In the genomic region with DNA sequence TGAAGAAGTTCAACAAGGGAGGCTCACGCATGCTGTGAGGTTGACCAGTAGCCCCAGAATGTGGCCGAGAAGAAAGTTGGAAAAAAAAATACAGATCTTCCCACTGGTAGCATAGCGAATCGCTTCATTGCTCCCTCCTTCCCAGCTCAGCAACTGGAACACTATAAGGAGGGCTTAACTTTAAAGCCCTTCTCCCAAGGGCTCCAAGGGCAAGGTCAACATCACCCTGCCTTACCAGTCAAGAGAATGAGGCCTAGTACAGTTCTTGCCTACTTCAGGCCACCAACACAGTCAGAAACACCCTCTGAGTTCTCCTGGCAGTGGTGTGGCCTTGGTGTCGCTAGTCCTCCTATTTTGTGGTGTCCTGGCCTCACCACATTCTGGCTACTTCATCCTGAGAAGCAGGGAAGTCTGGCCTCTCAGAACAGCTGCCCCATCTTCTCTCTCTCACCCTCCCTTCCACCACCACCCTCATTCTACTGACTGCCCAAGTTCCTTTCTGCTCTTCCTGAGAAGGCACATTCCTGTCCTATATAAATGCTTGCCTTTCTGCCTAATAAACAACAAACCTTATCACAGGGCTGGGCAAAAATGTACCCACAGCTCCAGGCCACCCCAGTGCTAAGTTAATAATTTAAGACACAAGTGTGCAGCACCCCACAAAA, we compare ENCODE assay signal across 1 cellular context.
TF ChIP-seq lines count a peak whose summit lies in the region.

No MANE protein-coding gene starts in this region.

TF ChIP-seq in WTC11, 78 proteins besides CTCF, POLR2A, EP300 and RAD21:
- TF ChIP-seq, protein P1, sequence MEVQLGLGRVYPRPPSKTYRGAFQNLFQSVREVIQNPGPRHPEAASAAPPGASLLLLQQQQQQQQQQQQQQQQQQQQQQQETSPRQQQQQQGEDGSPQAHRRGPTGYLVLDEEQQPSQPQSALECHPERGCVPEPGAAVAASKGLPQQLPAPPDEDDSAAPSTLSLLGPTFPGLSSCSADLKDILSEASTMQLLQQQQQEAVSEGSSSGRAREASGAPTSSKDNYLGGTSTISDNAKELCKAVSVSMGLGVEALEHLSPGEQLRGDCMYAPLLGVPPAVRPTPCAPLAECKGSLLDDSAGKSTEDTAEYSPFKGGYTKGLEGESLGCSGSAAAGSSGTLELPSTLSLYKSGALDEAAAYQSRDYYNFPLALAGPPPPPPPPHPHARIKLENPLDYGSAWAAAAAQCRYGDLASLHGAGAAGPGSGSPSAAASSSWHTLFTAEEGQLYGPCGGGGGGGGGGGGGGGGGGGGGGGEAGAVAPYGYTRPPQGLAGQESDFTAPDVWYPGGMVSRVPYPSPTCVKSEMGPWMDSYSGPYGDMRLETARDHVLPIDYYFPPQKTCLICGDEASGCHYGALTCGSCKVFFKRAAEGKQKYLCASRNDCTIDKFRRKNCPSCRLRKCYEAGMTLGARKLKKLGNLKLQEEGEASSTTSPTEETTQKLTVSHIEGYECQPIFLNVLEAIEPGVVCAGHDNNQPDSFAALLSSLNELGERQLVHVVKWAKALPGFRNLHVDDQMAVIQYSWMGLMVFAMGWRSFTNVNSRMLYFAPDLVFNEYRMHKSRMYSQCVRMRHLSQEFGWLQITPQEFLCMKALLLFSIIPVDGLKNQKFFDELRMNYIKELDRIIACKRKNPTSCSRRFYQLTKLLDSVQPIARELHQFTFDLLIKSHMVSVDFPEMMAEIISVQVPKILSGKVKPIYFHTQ (CRISPR knock-in tag; IDR thresholded peaks at IDR 0.05), result no peak
- TF ChIP-seq FOXK1 (CRISPR knock-in tag; IDR thresholded peaks at IDR 0.05) (no peak), CBFB (CRISPR knock-in tag; IDR thresholded peaks at IDR 0.05; ENCODE audit: low read depth) (no peak), ELF4 (CRISPR knock-in tag; IDR thresholded peaks at IDR 0.05; ENCODE audit: low read depth) (no peak), OVOL2 (CRISPR knock-in tag; IDR thresholded peaks at IDR 0.05; ENCODE audit: borderline replicate concordance) (no peak), TCF7 (CRISPR knock-in tag; IDR thresholded peaks at IDR 0.05; ENCODE audit: low read depth) (no peak), IRF2 (CRISPR knock-in tag; IDR thresholded peaks at IDR 0.05; ENCODE audit: borderline replicate concordance, low read depth) (no peak), ZNF232 (CRISPR knock-in tag; IDR thresholded peaks at IDR 0.05) (no peak), ZNF263 (CRISPR knock-in tag; IDR thresholded peaks at IDR 0.05; ENCODE audit: low read depth) (no peak)
- TF ChIP-seq, protein P2, sequence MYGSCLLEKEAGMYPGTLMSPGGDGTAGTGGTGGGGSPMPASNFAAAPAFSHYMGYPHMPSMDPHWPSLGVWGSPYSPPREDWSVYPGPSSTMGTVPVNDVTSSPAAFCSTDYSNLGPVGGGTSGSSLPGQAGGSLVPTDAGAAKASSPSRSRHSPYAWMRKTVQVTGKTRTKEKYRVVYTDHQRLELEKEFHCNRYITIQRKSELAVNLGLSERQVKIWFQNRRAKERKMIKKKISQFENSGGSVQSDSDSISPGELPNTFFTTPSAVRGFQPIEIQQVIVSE (CRISPR knock-in tag; IDR thresholded peaks at IDR 0.05; ENCODE audit: borderline replicate concordance), result no peak
- TF ChIP-seq, protein P3, sequence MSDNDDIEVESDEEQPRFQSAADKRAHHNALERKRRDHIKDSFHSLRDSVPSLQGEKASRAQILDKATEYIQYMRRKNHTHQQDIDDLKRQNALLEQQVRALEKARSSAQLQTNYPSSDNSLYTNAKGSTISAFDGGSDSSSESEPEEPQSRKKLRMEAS (CRISPR knock-in tag; IDR thresholded peaks at IDR 0.05), result no peak
- TF ChIP-seq, protein P4, sequence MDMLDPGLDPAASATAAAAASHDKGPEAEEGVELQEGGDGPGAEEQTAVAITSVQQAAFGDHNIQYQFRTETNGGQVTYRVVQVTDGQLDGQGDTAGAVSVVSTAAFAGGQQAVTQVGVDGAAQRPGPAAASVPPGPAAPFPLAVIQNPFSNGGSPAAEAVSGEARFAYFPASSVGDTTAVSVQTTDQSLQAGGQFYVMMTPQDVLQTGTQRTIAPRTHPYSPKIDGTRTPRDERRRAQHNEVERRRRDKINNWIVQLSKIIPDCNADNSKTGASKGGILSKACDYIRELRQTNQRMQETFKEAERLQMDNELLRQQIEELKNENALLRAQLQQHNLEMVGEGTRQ (CRISPR knock-in tag; IDR thresholded peaks at IDR 0.05), result no peak
- TF ChIP-seq, protein P5, sequence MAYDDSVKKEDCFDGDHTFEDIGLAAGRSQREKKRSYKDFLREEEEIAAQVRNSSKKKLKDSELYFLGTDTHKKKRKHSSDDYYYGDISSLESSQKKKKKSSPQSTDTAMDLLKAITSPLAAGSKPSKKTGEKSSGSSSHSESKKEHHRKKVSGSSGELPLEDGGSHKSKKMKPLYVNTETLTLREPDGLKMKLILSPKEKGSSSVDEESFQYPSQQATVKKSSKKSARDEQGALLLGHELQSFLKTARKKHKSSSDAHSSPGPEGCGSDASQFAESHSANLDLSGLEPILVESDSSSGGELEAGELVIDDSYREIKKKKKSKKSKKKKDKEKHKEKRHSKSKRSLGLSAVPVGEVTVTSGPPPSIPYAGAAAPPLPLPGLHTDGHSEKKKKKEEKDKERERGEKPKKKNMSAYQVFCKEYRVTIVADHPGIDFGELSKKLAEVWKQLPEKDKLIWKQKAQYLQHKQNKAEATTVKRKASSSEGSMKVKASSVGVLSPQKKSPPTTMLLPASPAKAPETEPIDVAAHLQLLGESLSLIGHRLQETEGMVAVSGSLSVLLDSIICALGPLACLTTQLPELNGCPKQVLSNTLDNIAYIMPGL (CRISPR knock-in tag; IDR thresholded peaks at IDR 0.05), result no peak
- TF ChIP-seq, protein P6, sequence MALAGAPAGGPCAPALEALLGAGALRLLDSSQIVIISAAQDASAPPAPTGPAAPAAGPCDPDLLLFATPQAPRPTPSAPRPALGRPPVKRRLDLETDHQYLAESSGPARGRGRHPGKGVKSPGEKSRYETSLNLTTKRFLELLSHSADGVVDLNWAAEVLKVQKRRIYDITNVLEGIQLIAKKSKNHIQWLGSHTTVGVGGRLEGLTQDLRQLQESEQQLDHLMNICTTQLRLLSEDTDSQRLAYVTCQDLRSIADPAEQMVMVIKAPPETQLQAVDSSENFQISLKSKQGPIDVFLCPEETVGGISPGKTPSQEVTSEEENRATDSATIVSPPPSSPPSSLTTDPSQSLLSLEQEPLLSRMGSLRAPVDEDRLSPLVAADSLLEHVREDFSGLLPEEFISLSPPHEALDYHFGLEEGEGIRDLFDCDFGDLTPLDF (CRISPR knock-in tag; IDR thresholded peaks at IDR 0.05), result no peak
- TF ChIP-seq, protein P7, sequence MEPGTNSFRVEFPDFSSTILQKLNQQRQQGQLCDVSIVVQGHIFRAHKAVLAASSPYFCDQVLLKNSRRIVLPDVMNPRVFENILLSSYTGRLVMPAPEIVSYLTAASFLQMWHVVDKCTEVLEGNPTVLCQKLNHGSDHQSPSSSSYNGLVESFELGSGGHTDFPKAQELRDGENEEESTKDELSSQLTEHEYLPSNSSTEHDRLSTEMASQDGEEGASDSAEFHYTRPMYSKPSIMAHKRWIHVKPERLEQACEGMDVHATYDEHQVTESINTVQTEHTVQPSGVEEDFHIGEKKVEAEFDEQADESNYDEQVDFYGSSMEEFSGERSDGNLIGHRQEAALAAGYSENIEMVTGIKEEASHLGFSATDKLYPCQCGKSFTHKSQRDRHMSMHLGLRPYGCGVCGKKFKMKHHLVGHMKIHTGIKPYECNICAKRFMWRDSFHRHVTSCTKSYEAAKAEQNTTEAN (CRISPR knock-in tag; IDR thresholded peaks at IDR 0.05), result no peak
- TF ChIP-seq, protein P8, sequence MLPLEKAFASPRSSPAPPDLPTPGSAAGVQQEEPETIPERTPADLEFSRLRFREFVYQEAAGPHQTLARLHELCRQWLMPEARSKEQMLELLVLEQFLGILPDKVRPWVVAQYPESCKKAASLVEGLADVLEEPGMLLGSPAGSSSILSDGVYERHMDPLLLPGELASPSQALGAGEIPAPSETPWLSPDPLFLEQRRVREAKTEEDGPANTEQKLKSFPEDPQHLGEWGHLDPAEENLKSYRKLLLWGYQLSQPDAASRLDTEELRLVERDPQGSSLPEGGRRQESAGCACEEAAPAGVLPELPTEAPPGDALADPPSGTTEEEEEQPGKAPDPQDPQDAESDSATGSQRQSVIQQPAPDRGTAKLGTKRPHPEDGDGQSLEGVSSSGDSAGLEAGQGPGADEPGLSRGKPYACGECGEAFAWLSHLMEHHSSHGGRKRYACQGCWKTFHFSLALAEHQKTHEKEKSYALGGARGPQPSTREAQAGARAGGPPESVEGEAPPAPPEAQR (CRISPR knock-in tag; IDR thresholded peaks at IDR 0.05), result no peak
TF ChIP-seq in WTC11: peak in this region for 0.
